ENCODE assay signal across 17 cellular contexts in genomic region chr10:78600121-78600665, GRCh38.
A peak's percentile ranks its signal among the peaks of the same experiment; 100 is the strongest.
DNase-seq lines count a peak whose midpoint lies in the region; ATAC-seq and TF ChIP-seq lines count a peak whose summit lies in the region.
"Had no signal": no experiment of that assay in that cellular context is flagged by ENCODE, and none has a peak within 500 bp of the region (broad histone marks: within the 10 kb centered on the region; RNA-seq: fewer than 3 reads in every experiment).

No MANE protein-coding gene starts in this region.

- CTCF ChIA-PET in HEK293 (lab: Yijun Ruan, JAX), result interaction anchor here (0.8 kb wide), 1 partner anchor 10 kb away, joined by 4 read pairs; no protein-coding TSS in a partner anchor

- H3K36me3 ChIP-seq in HEK293 (ENCODE audit: control insufficient read depth in 2 of 2, insufficient read depth in 1 of 2, low read length in 2 of 2), result no peaks in the 10 kb centered on the region
- no peaks in the 10 kb centered on the region for H3K36me3 ChIP-seq in vagina

- POLR2A ChIA-PET in HEK293 (lab: Yijun Ruan, JAX), result no interaction called here

- no peaks in the 10 kb centered on the region for H3K27me3 Mint-ChIP-seq in neural crest cell (ENCODE audit: low read depth)

- H3K4me1 Mint-ChIP-seq in neural crest cell, result no peaks in the 10 kb centered on the region
- H3K4me1 Mint-ChIP-seq: B cell; CD4-positive, alpha-beta memory T cell had no signal

- no peak overlapping the region for H3K4me3 ChIP-seq in HEK293 (ENCODE audit: low read depth, low read length)
- H3K4me3 ChIP-seq in vagina, result no peak overlapping the region
- H3K4me3 ChIP-seq: GM23338 had no signal

- peak; percentile 38 for DNase-seq in ecto neural progenitor cell (ENCODE audit: low spot score)
- no peak for DNase-seq in neural crest cell (ENCODE audit: low read depth, low spot score)
- DNase-seq in vagina (ENCODE audit: extremely low spot score in 2 of 2), result peak; percentile 58 to 91
- no peak for DNase-seq in NCI-H2227 treated with DMSO at 0.1 percent for 48 hours (lab: John Stamatoyannopoulos, UW)
- DNase-seq: ACHN; CD4-positive, alpha-beta memory T cell; DMS153; DND-41; GDM1; H7 had no signal

- TF ChIP-seq POLR2A in vagina (IDR thresholded peaks at IDR 0.05), result no peak

- H3K4me1 ChIP-seq in HEK293 (ENCODE audit: control insufficient read depth, insufficient read depth, low read length), result no peaks in the 10 kb centered on the region
- no peaks in the 10 kb centered on the region for H3K4me1 ChIP-seq in vagina

- H3K36me3 Mint-ChIP-seq in neural crest cell (ENCODE audit: low read depth), result no peaks in the 10 kb centered on the region
- H3K36me3 Mint-ChIP-seq: CD4-positive, alpha-beta memory T cell had no signal

- H3K4me3 Mint-ChIP-seq in neural crest cell, result no peak overlapping the region
- H3K4me3 Mint-ChIP-seq: B cell; CD4-positive, alpha-beta memory T cell; GM23338 had no signal

- H3K9me3 Mint-ChIP-seq in neural crest cell, result no peaks in the 10 kb centered on the region
- H3K9me3 Mint-ChIP-seq: CD4-positive, alpha-beta memory T cell; GM23338 had no signal

- intact Hi-C loops in vagina (cut with DNase I), result no loop called here

- H3K9me3 ChIP-seq in HEK293 (ENCODE audit: control insufficient read depth, insufficient read depth, low read depth, low read length) (no peaks in the 10 kb centered on the region), vagina (no peaks in the 10 kb centered on the region)

- H3K27ac ChIP-seq in HEK293 (ENCODE audit: extremely low read depth, low read depth, low read length), result no peak overlapping the region
- no peak overlapping the region for H3K27ac ChIP-seq in vagina
- H3K27ac ChIP-seq: C4-2B, HL-60 had no signal

- ATAC-seq in HG03175 (IDR thresholded peaks at IDR 0.05; ENCODE audit: unreplicated experiment) (no peak), HG02588 (IDR thresholded peaks at IDR 0.05; ENCODE audit: unreplicated experiment) (no peak)
- ATAC-seq: GM23338 had no signal

- TF ChIP-seq CTCF in HEK293 (tag by site-specific recombination; IDR thresholded peaks at IDR 0.05) (no peak), neural crest cell (conservative IDR thresholded peaks at IDR 0.05) (no peak), vagina (IDR thresholded peaks at IDR 0.05) (no peak)

- peak overlapping the region; percentile 78 for H3K27ac Mint-ChIP-seq in neural crest cell (ENCODE audit: unreplicated experiment)
- H3K27ac Mint-ChIP-seq: B cell; CD4-positive, alpha-beta memory T cell; GM23338 had no signal

- H3K27me3 ChIP-seq in vagina, result no peaks in the 10 kb centered on the region

TF ChIP-seq in HEK293, 187 proteins besides CTCF, POLR2A, EP300 and RAD21:
- TF ChIP-seq ZNF610 (tag by site-specific recombination; IDR thresholded peaks at IDR 0.05; ENCODE audit: borderline replicate concordance) (no peak), ZIC2 (tag by site-specific recombination; IDR thresholded peaks at IDR 0.05) (peak; percentile 52)

Comparison
In these comparisons a context has a peak if more than half of its experiments do, and no peak if none do; other contexts are left out.
1. DNase-seq: peak in ecto neural progenitor cell (single experiment) and vagina (2 of 2); none in neural crest cell (single experiment) and NCI-H2227 treated with DMSO at 0.1 percent for 48 hours (single experiment).